In genomic region chr15:64048766-64049165, GRCh38 we compare ENCODE assay signal across 27 cellular contexts. TPM values are rescaled to one million over a fixed set of nuclear protein-coding genes. Genes with fewer than 3 reads are reported as not detected.
A peak's percentile ranks its signal among the peaks of the same experiment; 100 is the strongest.
DNase-seq lines count a peak whose midpoint lies in the region; ATAC-seq and TF ChIP-seq lines count a peak whose summit lies in the region.
"Had no signal": no experiment of that assay in that cellular context is flagged by ENCODE, and none has a peak within 500 bp of the region (broad histone marks: within the 10 kb centered on the region; RNA-seq: fewer than 3 reads in every experiment).

No MANE protein-coding gene starts in this region.

- peaks cover 31% of the 10 kb centered on the region for H3K27me3 Mint-ChIP-seq in T-helper 17 cell
- peaks cover 30% of the 10 kb centered on the region for H3K27me3 Mint-ChIP-seq in nephron (ENCODE audit: low read depth)

- peaks cover 8% of the 10 kb centered on the region; the same call in 1 of the 2 replicates for H3K4me1 ChIP-seq in SJCRH30

- H3K9me3 ChIP-seq in T-helper 17 cell (ENCODE audit: control insufficient read depth, low read length, poor library complexity, severe bottlenecking), result no peaks in the 10 kb centered on the region
- H3K9me3 ChIP-seq in SJCRH30 (replicated peaks), result no peaks in the 10 kb centered on the region
- H3K9me3 ChIP-seq: esophagus squamous epithelium, gastrocnemius medialis, Peyer's patch, SJSA1 had no signal

- DNase-seq in CD1c-positive myeloid dendritic cell (ENCODE audit: extremely low spot score), result peak; percentile 66
- DNase-seq in NOMO-1 treated with DMSO at 0.1 percent for 48 hours (lab: John Stamatoyannopoulos, UW; ENCODE audit: unreplicated experiment), result peak; percentile 97
- DNase-seq in T-helper 17 cell, result no peak
- no peak for DNase-seq in SJCRH30
- no peak for DNase-seq in NCI-H2227 treated with DMSO at 0.1 percent for 48 hours (lab: John Stamatoyannopoulos, UW)
- DNase-seq in AG08396 (ENCODE audit: low spot score), result no peak
- DNase-seq: activated CD4-positive, alpha-beta T cell treated with anti-CD3 and anti-CD28 coated beads, Interleukin-2, amount 50 U/mL, for 1 hour; activated CD8-positive, alpha-beta memory T cell treated with anti-CD3 and anti-CD28 coated beads, Interleukin-2, amount 10 ng/mL, durations not matched to agents 7 days and 5 days; activated naive CD4-positive, alpha-beta T cell treated with anti-CD3 and anti-CD28 coated beads, Interleukin-2, amount 50 U/mL, for 16 hours; aorta; cortex of kidney; esophagus squamous epithelium; gastrocnemius medialis; H7; NCI-H1105; NCI-H2029 treated with DMSO at 0.1 percent for 48 hours; NCI-H345; NCI-H748 treated with DMSO at 0.1 percent for 48 hours; occipital lobe; stimulated activated CD4-positive, alpha-beta T cell treated with anti-CD3 and anti-CD28 coated beads, Interleukin-1b, Interleukin-23, amount 100 ng/mL, for 48 hours; WERI-Rb-1 had no signal

- no peaks in the 10 kb centered on the region for H3K9me3 Mint-ChIP-seq in nephron
- H3K9me3 Mint-ChIP-seq: activated T-helper 1 cell treated with anti-CD3 and anti-CD28 coated beads, Interleukin-12 subunit alpha, Interleukin-12 subunit beta, Interleukin-2, Interleukin-4 antibody, amounts not matched to agents 30 ng/mL and 10 ng/mL and 1 ng/mL, durations not matched to agents 14 hours and 24 hours and 36 hours; T-helper 1 cell treated with Interleukin-12 subunit alpha and Interleukin-12 subunit beta and Interleukin-4 antibody, amounts not matched to agents 30 μg/mL and 1 μg/mL, for 36 hours had no signal

- peaks cover 2% of the 10 kb centered on the region for H3K36me3 Mint-ChIP-seq in T-helper 17 cell (ENCODE audit: low read depth)
- H3K36me3 Mint-ChIP-seq in nephron (ENCODE audit: low read depth), result no peaks in the 10 kb centered on the region
- H3K36me3 Mint-ChIP-seq: activated CD8-positive, alpha-beta memory T cell treated with anti-CD3 and anti-CD28 coated beads, Interleukin-2, amount 10 ng/mL, durations not matched to agents 7 days and 5 days had no signal

- H3K4me3 Mint-ChIP-seq in T-helper 17 cell (peak overlapping the region; percentile 60), nephron (peak overlapping the region in 2 of 3 experiments; percentile 37 to 50)
- H3K4me3 Mint-ChIP-seq: activated CD8-positive, alpha-beta memory T cell treated with anti-CD3 and anti-CD28 coated beads, Interleukin-2, amount 10 ng/mL, durations not matched to agents 7 days and 5 days; activated T-helper 1 cell treated with anti-CD3 and anti-CD28 coated beads, Interleukin-12 subunit alpha, Interleukin-12 subunit beta, Interleukin-2, Interleukin-4 antibody, amounts not matched to agents 30 ng/mL and 10 ng/mL and 1 ng/mL, durations not matched to agents 14 hours and 24 hours and 36 hours; T-helper 1 cell treated with Interleukin-12 subunit alpha and Interleukin-12 subunit beta and Interleukin-4 antibody, amounts not matched to agents 30 μg/mL and 1 μg/mL, for 36 hours had no signal

- H3K36me3 ChIP-seq in SJCRH30, result no peaks in the 10 kb centered on the region
- H3K36me3 ChIP-seq: esophagus squamous epithelium, gastrocnemius medialis, Peyer's patch, SJSA1, WERI-Rb-1 had no signal

- no peak overlapping the region for H3K27ac ChIP-seq in SJCRH30
- H3K27ac ChIP-seq: esophagus squamous epithelium, gastrocnemius medialis, Peyer's patch, SJSA1, WERI-Rb-1 had no signal

- no peak for TF ChIP-seq CTCF in nephron (IDR thresholded peaks at IDR 0.05; ENCODE audit: unreplicated experiment in 3 of 3)

- H3K27ac Mint-ChIP-seq in T-helper 17 cell, result no peak overlapping the region
- no peak overlapping the region for H3K27ac Mint-ChIP-seq in nephron
- H3K27ac Mint-ChIP-seq: activated CD8-positive, alpha-beta memory T cell treated with anti-CD3 and anti-CD28 coated beads, Interleukin-2, amount 10 ng/mL, durations not matched to agents 7 days and 5 days; activated T-helper 1 cell treated with anti-CD3 and anti-CD28 coated beads, Interleukin-12 subunit alpha, Interleukin-12 subunit beta, Interleukin-2, Interleukin-4 antibody, amounts not matched to agents 30 ng/mL and 10 ng/mL and 1 ng/mL, durations not matched to agents 14 hours and 24 hours and 36 hours; T-helper 1 cell treated with Interleukin-12 subunit alpha and Interleukin-12 subunit beta and Interleukin-4 antibody, amounts not matched to agents 30 μg/mL and 1 μg/mL, for 36 hours had no signal

- peaks cover 13% of the 10 kb centered on the region for H3K4me1 Mint-ChIP-seq in T-helper 17 cell
- H3K4me1 Mint-ChIP-seq in nephron, result peaks cover 19% of the 10 kb centered on the region

- no peak overlapping the region for H3K4me3 ChIP-seq in SJCRH30
- H3K4me3 ChIP-seq: esophagus squamous epithelium, gastrocnemius medialis, Peyer's patch, SJSA1 had no signal

- no peaks in the 10 kb centered on the region for H3K27me3 ChIP-seq in SJCRH30
- H3K27me3 ChIP-seq: gastrocnemius medialis, Peyer's patch, SJSA1 had no signal

- ATAC-seq in T-helper 17 cell, result no peak
- ATAC-seq in HG03521 (IDR thresholded peaks at IDR 0.05; ENCODE audit: unreplicated experiment), result no peak
- ATAC-seq: activated CD8-positive, alpha-beta memory T cell treated with anti-CD3 and anti-CD28 coated beads, Interleukin-2, amount 10 ng/mL, durations not matched to agents 7 days and 5 days; gastrocnemius medialis had no signal

RNA-seq across cellular contexts. Expression of gene DAPK2, which starts 2.5 kb away (rescaled TPM):
- total RNA-seq in T-helper 17 cell, result 1 to 10 TPM; 1.6 to 2.7 TPM
- total RNA-seq in SJCRH30 (2014; rRNA removed; shearing (Covaris generic)), result 0.23 and 0.85 TPM in 2 replicates

RNA-seq across cellular contexts. Expression of gene CIAO2A, which starts 44.9 kb away (rescaled TPM):
- 10 to 100 TPM; 21.5 to 23.1 TPM for total RNA-seq in T-helper 17 cell
- total RNA-seq in SJCRH30 (2014; rRNA removed; shearing (Covaris generic)), result 126 and 143 TPM in 2 replicates

RNA-seq across cellular contexts. Expression of gene SNX1, which starts 47.0 kb away (rescaled TPM):
- total RNA-seq in T-helper 17 cell, result 100 to 1,000 TPM in 1 of 2 donors, 10 to 100 TPM in 1; 87.1 to 111 TPM
- 38.9 and 46.6 TPM in 2 replicates for total RNA-seq in SJCRH30 (2014; rRNA removed; shearing (Covaris generic))

Comparison
In these comparisons a context has a peak if more than half of its experiments do, and no peak if none do; other contexts are left out.
1. DNase-seq: peak in CD1c-positive myeloid dendritic cell (single experiment) and NOMO-1 treated with DMSO at 0.1 percent for 48 hours (single experiment); none in T-helper 17 cell (0 of 3), SJCRH30 (0 of 2), NCI-H2227 treated with DMSO at 0.1 percent for 48 hours (single experiment) and AG08396 (single experiment).